18 cellular contexts compared by ENCODE assay signal in the genomic region with DNA sequence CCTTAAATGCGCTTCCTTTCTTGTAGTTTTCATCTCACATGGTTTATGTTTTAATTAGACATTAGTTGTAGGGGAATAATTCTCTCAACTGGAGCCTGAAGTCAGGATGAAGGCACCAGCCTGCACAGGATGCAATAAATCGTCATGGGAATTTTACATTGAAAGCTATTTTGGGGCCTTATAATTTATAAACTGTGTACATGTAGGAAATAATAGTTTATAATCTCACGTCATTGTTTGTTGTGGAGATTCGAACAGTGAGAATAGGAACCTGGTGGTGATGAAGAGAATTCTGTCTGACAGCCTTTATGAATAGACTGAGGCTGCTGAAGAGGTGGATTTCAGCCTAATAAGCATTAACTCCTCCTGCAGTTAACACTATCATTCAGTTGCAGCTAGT.
"Had no signal": no experiment of that assay in that cellular context is flagged by ENCODE, and none has a peak within 500 bp of the region (broad histone marks: within the 10 kb centered on the region; RNA-seq: fewer than 3 reads in every experiment).

No MANE protein-coding gene starts in this region.

- H3K27ac ChIP-seq: gastrocnemius medialis, heart right ventricle, lower lobe of right lung, neutrophil, psoas muscle, right lobe of liver, stomach had no signal

- H3K27ac Mint-ChIP-seq: endodermal cell; stimulated activated memory B cell treated with anti-CD40 and anti-IgM and Interleukin-4, amounts not matched to agents 10 μg/mL and 1 μg/mL and 100 μg/mL, for 72 hours had no signal

- H3K9me3 Mint-ChIP-seq: endodermal cell; naive thymus-derived CD4-positive, alpha-beta T cell; nephron progenitor cell; stimulated activated memory B cell treated with anti-CD40 and anti-IgM and Interleukin-4, amounts not matched to agents 10 μg/mL and 1 μg/mL and 100 μg/mL, for 72 hours had no signal

- H3K9me3 ChIP-seq: gastrocnemius medialis, heart right ventricle, lower lobe of right lung, neutrophil, psoas muscle, right lobe of liver, stomach had no signal

- H3K36me3 ChIP-seq: gastrocnemius medialis, right lobe of liver had no signal

- H3K27me3 ChIP-seq: gastrocnemius medialis, heart right ventricle, neutrophil, right lobe of liver, stomach had no signal

- H3K27me3 Mint-ChIP-seq: naive thymus-derived CD4-positive, alpha-beta T cell; stimulated activated memory B cell treated with anti-CD40 and anti-IgM and Interleukin-4, amounts not matched to agents 10 μg/mL and 1 μg/mL and 100 μg/mL, for 72 hours had no signal

- H3K4me3 ChIP-seq: gastrocnemius medialis, heart right ventricle, lower lobe of right lung, psoas muscle, right lobe of liver, stomach had no signal

- DNase-seq: effector CD4-positive, alpha-beta T cell; endodermal cell; gastrocnemius medialis; heart right ventricle; hypothalamus; lower lobe of right lung; naive thymus-derived CD4-positive, alpha-beta T cell; nephron progenitor cell; psoas muscle; retina; right lobe of liver; stimulated activated CD4-positive, alpha-beta T cell treated with anti-CD3 and anti-CD28 coated beads, Interleukin-4, amount 100 ng/mL, for 1 hour; stimulated activated CD8-positive, alpha-beta memory T cell treated with anti-CD3 and anti-CD28 coated beads, Interleukin-4, amount 100 ng/mL, for 48 hours; stomach; substantia nigra had no signal

- H3K4me3 Mint-ChIP-seq: endodermal cell; naive thymus-derived CD4-positive, alpha-beta T cell; nephron progenitor cell; stimulated activated memory B cell treated with anti-CD40 and anti-IgM and Interleukin-4, amounts not matched to agents 10 μg/mL and 1 μg/mL and 100 μg/mL, for 72 hours had no signal

- ATAC-seq: heart right ventricle; left lobe of liver; lower lobe of right lung; naive thymus-derived CD4-positive, alpha-beta T cell; right lobe of liver; stimulated activated memory B cell treated with anti-CD40 and anti-IgM and Interleukin-4, amounts not matched to agents 10 μg/mL and 1 μg/mL and 100 μg/mL, for 72 hours had no signal
